7 cellular contexts compared by ENCODE assay signal in the genomic region with DNA sequence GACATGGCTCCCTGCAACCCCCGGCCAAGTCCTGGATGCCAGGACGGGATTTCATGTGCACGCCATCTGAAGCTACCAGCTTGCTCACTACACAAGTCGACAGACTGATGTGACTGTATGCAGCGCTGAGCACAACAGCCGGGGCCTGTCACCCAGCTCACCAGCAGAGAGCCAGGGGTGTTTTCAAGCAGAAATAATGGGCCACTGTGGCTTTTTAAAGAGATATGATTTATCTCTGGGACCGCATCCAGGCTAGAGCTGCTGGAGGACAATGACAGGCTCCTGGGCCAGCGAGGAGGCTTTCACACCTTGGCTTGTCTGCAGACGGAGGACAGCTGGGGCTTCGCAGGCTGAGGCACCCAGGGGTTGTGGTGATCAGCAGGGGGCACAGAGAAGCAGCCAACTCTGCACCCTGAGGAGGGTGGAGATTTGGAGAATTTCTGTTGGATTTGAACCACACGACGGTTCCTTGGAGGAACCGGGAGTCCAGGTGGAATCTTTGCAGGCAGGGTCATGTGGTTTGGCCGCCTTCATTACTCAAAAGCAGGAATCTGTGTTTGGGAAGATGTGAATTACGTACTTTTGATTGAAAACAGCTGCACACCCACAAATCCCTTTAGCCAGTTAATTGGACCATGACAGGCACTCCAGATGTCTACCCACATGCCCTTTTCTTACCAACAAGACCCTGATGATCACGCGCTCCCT.
DNase-seq lines count a peak whose midpoint lies in the region; TF ChIP-seq lines count a peak whose summit lies in the region.
"Not testable (repeated sequence)": the region's sequence is repeated elsewhere in the genome, so short reads cannot be mapped to it uniquely, and the experiment has no call there.

No MANE protein-coding gene starts in this region.

- not testable (repeated sequence) for H3K9me3 ChIP-seq in MG63; left ventricle myocardium inferior (replicated peaks); neuronal stem cell (replicated peaks in 1 of 2; ENCODE audit: control insufficient read depth in 2 of 2, insufficient read depth in 1 of 2, low read depth in 1 of 2, low read length in 2 of 2)

- WGBS in neuronal stem cell (ENCODE audit: extremely low coverage in 2 of 2, insufficient read length in 2 of 2, insufficient replicate concordance in 1 of 2), 2 donors = no CpG with 5 or more reads among the region's 17 CpGs

- H2BK5ac ChIP-seq in neuronal stem cell (ENCODE audit: low read length) = not testable (repeated sequence)

- intact Hi-C loops in left ventricle myocardium inferior (cut with micrococcal nuclease) = not testable (repeated sequence)

- H2AK5ac ChIP-seq in neuronal stem cell (ENCODE audit: low read depth, low read length) = peak overlapping the region; percentile 85

- not testable (repeated sequence) for H3K9ac ChIP-seq in neuronal stem cell (ENCODE audit: low read depth, low read length, poor library complexity)

- H3K27me3 ChIP-seq in MG63; left ventricle myocardium inferior (ENCODE audit: low read depth); neuronal stem cell (ENCODE audit: control insufficient read depth in 3 of 3, insufficient read depth in 3 of 3, low read depth in 1 of 3, low read length in 3 of 3): not testable (repeated sequence)

- not testable (repeated sequence) for H3K4me3 ChIP-seq in MG63; fibroblast of mammary gland (ENCODE audit: control insufficient read depth, low read depth, low read length); left ventricle myocardium inferior; neuronal stem cell (ENCODE audit: low read length in 2 of 2)

- H2BK12ac ChIP-seq in neuronal stem cell (ENCODE audit: low read length) = peak overlapping the region; percentile 95

- not testable (repeated sequence) for H2BK15ac ChIP-seq in neuronal stem cell (ENCODE audit: low read length)

- not testable (repeated sequence) for H3K4ac ChIP-seq in neuronal stem cell (ENCODE audit: low read length)

- not testable (repeated sequence) for H3K27ac ChIP-seq in left ventricle myocardium inferior (replicated peaks); neuronal stem cell (replicated peaks; ENCODE audit: low read length)

- H4K8ac ChIP-seq in neuronal stem cell (ENCODE audit: low read depth, low read length) = not testable (repeated sequence)

- not testable (repeated sequence) for H3K79me1 ChIP-seq in neuronal stem cell (ENCODE audit: low read depth, low read length)

- DNase-seq in DMS 273 (lab: John Stamatoyannopoulos, UW; ENCODE audit: unreplicated experiment) (peak; percentile 93), MG63 (peak; percentile 11), NCI-H446 treated with DMSO at 0.1 percent for 48 hours (lab: John Stamatoyannopoulos, UW) (peak; percentile 95), SK-N-DZ (ENCODE audit: low spot score) (peak; percentile 65), fibroblast of mammary gland (ENCODE audit: low read depth) (peak; percentile 51), left ventricle myocardium inferior (peak; percentile 38)
- not testable (repeated sequence) for DNase-seq in neuronal stem cell (ENCODE audit: low spot score)

- not testable (repeated sequence) for H2BK120ac ChIP-seq in neuronal stem cell (ENCODE audit: low read depth, low read length)

- not testable (repeated sequence) for TF ChIP-seq CTCF in fibroblast of mammary gland (conservative IDR thresholded peaks at IDR 0.05; ENCODE audit: control insufficient read depth, insufficient read depth, low read depth, low read length); left ventricle myocardium inferior (IDR thresholded peaks at IDR 0.05; ENCODE audit: borderline replicate concordance)

- H3K14ac ChIP-seq in neuronal stem cell (ENCODE audit: low read length) = not testable (repeated sequence)

- not testable (repeated sequence) for H2AFZ ChIP-seq in neuronal stem cell (ENCODE audit: low read length)

- not testable (repeated sequence) for H4K91ac ChIP-seq in neuronal stem cell (ENCODE audit: low read depth, low read length, poor library complexity)

- H3K4me2 ChIP-seq in neuronal stem cell (ENCODE audit: insufficient read depth, low read length, poor library complexity, severe bottlenecking) = not testable (repeated sequence)

- H3K23ac ChIP-seq in neuronal stem cell (ENCODE audit: low read depth, low read length, poor library complexity) = not testable (repeated sequence)

- H3K4me1 ChIP-seq in left ventricle myocardium inferior (peaks cover 36% of the 10 kb centered on the region), neuronal stem cell (ENCODE audit: control insufficient read depth in 2 of 2, insufficient read depth in 1 of 2, low read depth in 1 of 2, low read length in 2 of 2) (peaks cover 14 to 20% of the 10 kb centered on the region in 2 donors)

- peak overlapping the region; percentile 38 for H3K18ac ChIP-seq in neuronal stem cell (ENCODE audit: low read length)

- not testable (repeated sequence) for H3K36me3 ChIP-seq in MG63; left ventricle myocardium inferior; neuronal stem cell (replicated peaks in 1 of 2; ENCODE audit: control insufficient read depth in 2 of 2, insufficient read depth in 2 of 2, low read length in 2 of 2)
